23 cellular contexts compared by ENCODE assay signal in the genomic region with DNA sequence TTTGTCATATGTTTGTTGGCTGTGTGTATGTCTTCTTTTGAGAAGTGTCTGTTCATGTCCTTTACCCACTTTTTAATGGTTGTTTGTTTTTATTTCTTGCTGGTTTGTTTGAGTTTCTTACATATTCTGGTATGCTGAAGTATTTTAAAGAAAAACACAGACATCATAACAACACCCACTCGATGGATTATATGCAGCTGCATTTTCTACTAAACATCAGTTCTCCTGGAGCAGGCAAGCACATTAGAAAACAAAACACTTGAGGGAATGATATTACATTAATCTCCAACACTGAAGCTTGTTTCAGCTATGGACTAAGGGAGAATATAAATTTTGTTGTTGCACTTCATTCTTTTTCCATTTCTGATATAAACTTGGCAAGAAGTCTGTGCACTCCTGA. TPM values are rescaled to one million over a fixed set of nuclear protein-coding genes. Genes with fewer than 3 reads are reported as not detected.
DNase-seq lines count a peak whose midpoint lies in the region; FAIRE-seq and TF ChIP-seq lines count a peak whose summit lies in the region.
"Had no signal": no experiment of that assay in that cellular context is flagged by ENCODE, and none has a peak within 500 bp of the region (broad histone marks: within the 10 kb centered on the region; RNA-seq: fewer than 3 reads in every experiment).

No MANE protein-coding gene starts in this region.

- H2AK5ac ChIP-seq in neuronal stem cell (ENCODE audit: low read depth, low read length), result no peak overlapping the region

- no CpG with 5 or more reads among the region's 1 CpG for WGBS in neuronal stem cell (ENCODE audit: extremely low coverage in 2 of 2, insufficient read length in 2 of 2, insufficient replicate concordance in 1 of 2), 2 donors

- peak overlapping the region in 2 of 3 experiments; percentile 64 to 72 for H3K27ac Mint-ChIP-seq in nephron
- H3K27ac Mint-ChIP-seq: CD4-positive, alpha-beta memory T cell; HFFc6 had no signal

- no peak overlapping the region for H3K4ac ChIP-seq in neuronal stem cell (ENCODE audit: low read length)

- POLR2A ChIA-PET in AG04450 (lab: Yijun Ruan, JAX), result interaction anchor here (0.8 to 1.5 kb wide), 4 partner anchors 10 to 59 kb away, joined by 3 to 4 read pairs (median 4); a partner anchor contains a TSS

- FAIRE-seq in TTC549 (lab: Jason Lieb, UNC), result peak; percentile 80
- FAIRE-seq: A549, GM12891, GM18507, H54 had no signal

- no peak overlapping the region for H3K18ac ChIP-seq in neuronal stem cell (ENCODE audit: low read length)

- H3K4me2 ChIP-seq in neuronal stem cell (ENCODE audit: insufficient read depth, low read length, poor library complexity, severe bottlenecking), result no peak overlapping the region
- H3K4me2 ChIP-seq: A549 had no signal

- no peak overlapping the region for H2BK12ac ChIP-seq in neuronal stem cell (ENCODE audit: low read length)

- no peak overlapping the region for H3K27ac ChIP-seq in AG04450 (ENCODE audit: low read depth, low read length)
- H3K27ac ChIP-seq in neuronal stem cell (replicated peaks; ENCODE audit: low read length), result no peak overlapping the region
- H3K27ac ChIP-seq: 22Rv1, A549 had no signal

- no peak overlapping the region for H3K9ac ChIP-seq in neuronal stem cell (ENCODE audit: low read depth, low read length, poor library complexity)

- no peak overlapping the region for H3K23ac ChIP-seq in neuronal stem cell (ENCODE audit: low read depth, low read length, poor library complexity)

- H3K4me1 Mint-ChIP-seq in nephron, result peaks cover 54% of the 10 kb centered on the region
- H3K4me1 Mint-ChIP-seq: CD4-positive, alpha-beta memory T cell had no signal

- H3K79me1 ChIP-seq in neuronal stem cell (ENCODE audit: low read depth, low read length), result no peaks in the 10 kb centered on the region

- no peak overlapping the region for H2BK120ac ChIP-seq in neuronal stem cell (ENCODE audit: low read depth, low read length)

- peaks cover 0 to 8% of the 10 kb centered on the region in 2 donors for H3K4me1 ChIP-seq in neuronal stem cell (ENCODE audit: control insufficient read depth in 2 of 2, insufficient read depth in 1 of 2, low read depth in 1 of 2, low read length in 2 of 2)

- TF ChIP-seq CTCF in AG04450 (IDR thresholded peaks at IDR 0.05; ENCODE audit: low read depth, low read length) (no peak), nephron (IDR thresholded peaks at IDR 0.05; ENCODE audit: unreplicated experiment in 3 of 3) (no peak)

- CTCF ChIA-PET in AG04450 (lab: Charles Lee), result interaction anchor here (1.4 to 2.8 kb wide), 2 partner anchors 9 to 124 kb away, joined by 4 to 12 read pairs; no protein-coding TSS in a partner anchor

- H3K27me3 ChIP-seq in AG04450 (ENCODE audit: control insufficient read depth, insufficient read depth, low read length) (no peaks in the 10 kb centered on the region), neuronal stem cell (ENCODE audit: control insufficient read depth in 3 of 3, insufficient read depth in 3 of 3, low read depth in 1 of 3, low read length in 3 of 3) (no peaks in the 10 kb centered on the region)

- peaks cover 5% of the 10 kb centered on the region for H3K9me3 Mint-ChIP-seq in nephron
- H3K9me3 Mint-ChIP-seq: CD4-positive, alpha-beta memory T cell; HFFc6 had no signal

- H3K36me3 Mint-ChIP-seq in nephron (ENCODE audit: low read depth), result no peaks in the 10 kb centered on the region
- H3K36me3 Mint-ChIP-seq: CD4-positive, alpha-beta memory T cell had no signal

- DNase-seq in AG04450 (ENCODE audit: low read depth, low spot score) (peak; percentile 61), neuronal stem cell (ENCODE audit: low spot score) (no peak), SKM-1 treated with dmso at 0.1 percent for 144 hours (lab: John Stamatoyannopoulos, UW; ENCODE audit: unreplicated experiment) (no peak), NCI-H2196 treated with DMSO at 0.1 percent for 48 hours (lab: John Stamatoyannopoulos, UW; ENCODE audit: unreplicated experiment) (no peak)
- DNase-seq: ACHN; C1 segment of cervical spinal cord; Calu3; CD4-positive, alpha-beta memory T cell; COR-L47; DMS53; DMS79 treated with DMSO at 0.1 percent for 48 hours; GF-D8; GOT3; HFFc6 had no signal

- H3K4me3 Mint-ChIP-seq in nephron, result no peak overlapping the region
- H3K4me3 Mint-ChIP-seq: CD4-positive, alpha-beta memory T cell; HFFc6 had no signal

- H3K27me3 Mint-ChIP-seq in nephron (ENCODE audit: low read depth), result no peaks in the 10 kb centered on the region

- H3K4me3 ChIP-seq in AG04450 (ENCODE audit: low read depth, low read length) (no peak overlapping the region), neuronal stem cell (ENCODE audit: low read length in 2 of 2) (no peak overlapping the region)
- H3K4me3 ChIP-seq: A549, HAP-1 had no signal

- H3K9me3 ChIP-seq in AG04450 (ENCODE audit: control insufficient read depth, insufficient read depth, low read length) (no peaks in the 10 kb centered on the region), neuronal stem cell (replicated peaks in 1 of 2; ENCODE audit: control insufficient read depth in 2 of 2, insufficient read depth in 1 of 2, low read depth in 1 of 2, low read length in 2 of 2) (no peaks in the 10 kb centered on the region)
- H3K9me3 ChIP-seq: A549, HAP-1 had no signal

- no peak overlapping the region for H4K91ac ChIP-seq in neuronal stem cell (ENCODE audit: low read depth, low read length, poor library complexity)

- H2BK15ac ChIP-seq in neuronal stem cell (ENCODE audit: low read length), result no peak overlapping the region

- H2AFZ ChIP-seq in neuronal stem cell (ENCODE audit: low read length), result no peak overlapping the region

- H3K36me3 ChIP-seq in neuronal stem cell (replicated peaks in 1 of 2; ENCODE audit: control insufficient read depth in 2 of 2, insufficient read depth in 2 of 2, low read length in 2 of 2), result no peaks in the 10 kb centered on the region
- H3K36me3 ChIP-seq: HAP-1 had no signal

- no peak overlapping the region for H2BK5ac ChIP-seq in neuronal stem cell (ENCODE audit: low read length)

- H3K14ac ChIP-seq in neuronal stem cell (ENCODE audit: low read length), result no peak overlapping the region

- no peak overlapping the region for H4K8ac ChIP-seq in neuronal stem cell (ENCODE audit: low read depth, low read length)

RNA-seq across cellular contexts. Expression of a gene that starts 42.5 kb away (rescaled TPM):
- polyA plus RNA-seq in AG04450 (2011; rRNA removed), result not detected in 2 replicates
- polyA minus RNA-seq in AG04450 (2011; rRNA and poly(A)+ RNA removed), result not detected in 2 replicates
- not detected for polyA plus RNA-seq in neuronal stem cell (2013, experiment 1 of 2)
- polyA plus RNA-seq in neuronal stem cell (2013, experiment 2 of 2), result 0.01 TPM
- polyA plus RNA-seq: A549; BJ; CD4-positive, alpha-beta memory T cell had no signal

RNA-seq across cellular contexts. Expression of a gene that starts 50.3 kb away (rescaled TPM):
- polyA plus RNA-seq in AG04450 (2011; rRNA removed), result 231 and 246 TPM in 2 replicates
- 415 and 507 TPM in 2 replicates for polyA minus RNA-seq in AG04450 (2011; rRNA and poly(A)+ RNA removed)
- polyA plus RNA-seq in neuronal stem cell (2013, experiment 1 of 2), result 1.6 TPM
- polyA plus RNA-seq in neuronal stem cell (2013, experiment 2 of 2), result 1.4 TPM
- polyA plus RNA-seq: CD4-positive, alpha-beta memory T cell had no signal
